Comparison of ENCODE assay signal across 12 cellular contexts in the genomic region with DNA sequence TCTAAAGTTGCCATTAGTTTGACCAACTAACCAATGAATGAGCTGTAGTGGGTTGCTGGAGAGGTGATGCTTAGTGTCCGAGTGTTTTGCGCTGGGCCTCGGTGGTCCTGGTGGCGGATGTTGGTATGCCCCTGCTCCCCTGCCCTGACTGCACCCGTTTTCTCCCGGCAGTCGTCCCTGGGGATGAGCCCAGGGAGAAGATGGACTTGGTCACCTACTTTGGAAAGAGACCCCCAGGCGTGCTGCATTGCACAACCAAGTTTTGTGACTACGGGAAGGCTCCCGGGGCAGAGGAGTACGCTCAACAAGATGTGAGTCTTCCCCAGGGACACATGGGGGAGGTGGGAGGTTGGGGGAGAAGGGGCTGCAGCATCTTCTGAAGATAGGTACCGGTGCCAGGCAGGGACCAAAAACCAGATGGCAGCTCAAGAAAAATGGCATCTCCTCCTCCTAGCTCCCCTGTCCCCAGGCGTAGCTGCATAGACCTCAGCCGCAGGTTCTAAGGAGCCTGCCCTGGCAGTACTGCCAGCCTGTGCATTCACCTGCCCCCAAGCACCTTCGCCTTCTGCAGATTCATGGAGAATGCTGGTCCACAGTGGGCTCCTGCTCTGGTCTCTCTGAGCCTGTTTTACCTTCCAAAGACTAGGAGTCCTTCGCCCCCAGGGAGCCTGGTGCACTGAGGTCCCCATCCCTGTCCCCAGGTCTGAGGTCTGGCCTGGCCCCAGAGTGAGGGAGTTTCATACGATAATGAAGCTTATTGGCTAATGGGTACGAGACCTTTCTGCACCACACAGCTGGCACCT. TPM values are rescaled to one million over a fixed set of nuclear protein-coding genes. Genes with fewer than 3 reads are reported as not detected.
DNase-seq lines count a peak whose midpoint lies in the region; ATAC-seq and TF ChIP-seq lines count a peak whose summit lies in the region.
"Had no signal": no experiment of that assay in that cellular context is flagged by ENCODE, and none has a peak within 500 bp of the region (broad histone marks: within the 10 kb centered on the region; RNA-seq: fewer than 3 reads in every experiment).

No MANE protein-coding gene starts in this region.

- WGBS in testis, 2 donors, result 86% methylated on average over 17 to 18 of the region's 18 CpGs

- H3K4me1 ChIP-seq in DND-41 (ENCODE audit: insufficient read depth, low read length) (peaks cover 46% of the 10 kb centered on the region), skeletal muscle tissue (ENCODE audit: control insufficient read depth in 3 of 3, insufficient read depth in 3 of 3, low read length in 3 of 3) (peaks cover 50 to 67% (median 66%) of the 10 kb centered on the region in 3 donors), testis (peaks cover 42% of the 10 kb centered on the region), Peyer's patch (peaks cover 0 to 22% (median 7%) of the 10 kb centered on the region in 4 donors)

- no peak overlapping the region for H2AFZ ChIP-seq in DND-41 (ENCODE audit: low read depth, low read length)

- H3K4me2 ChIP-seq in DND-41 (ENCODE audit: insufficient read depth, low read length), result peak overlapping the region; percentile 20; the same call in 1 of the 2 replicates

- H3K4me3 ChIP-seq in DND-41 (ENCODE audit: low read depth in 1 of 2, low read length in 2 of 2) (no peak overlapping the region), skeletal muscle tissue (ENCODE audit: low read length in 3 of 3) (peak overlapping the region in 2 of 3 donors; percentile 24 to 29), testis (no peak overlapping the region), Peyer's patch (no peak overlapping the region)
- H3K4me3 ChIP-seq: lung had no signal

- TF ChIP-seq POLR2A in testis (IDR thresholded peaks at IDR 0.05) (no peak), Peyer's patch (IDR thresholded peaks at IDR 0.05) (no peak)

- intact Hi-C loops in testis (cut with DNase I; ENCODE audit: low total_unique reads), result no loop called here

- POLR2A ChIA-PET in RWPE1 (lab: Yijun Ruan, JAX; ENCODE audit: low non-redundant PET), result interaction anchor here (0.7 kb wide), 1 partner anchor 13 kb away, joined by 6 read pairs; no protein-coding TSS in a partner anchor

- H3K79me2 ChIP-seq in DND-41 (ENCODE audit: insufficient read depth, low read length), result peaks cover 68% of the 10 kb centered on the region

- DNase-seq in DND-41, result no peak
- DNase-seq in RWPE1 (ENCODE audit: low spot score), result no peak
- DNase-seq in testis, result no peak
- DNase-seq in NCI-H1694 (lab: John Stamatoyannopoulos, UW), result no peak
- DNase-seq in Peyer's patch, result no peak
- DNase-seq: activated CD8-positive, alpha-beta memory T cell treated with anti-CD3 and anti-CD28 coated beads for 24 hours; activated gamma-delta T cell; MV-4-11; occipital lobe had no signal

- ATAC-seq in DND-41 (ENCODE audit: insufficient read depth, low read depth), result no peak

- H3K9ac ChIP-seq in DND-41 (ENCODE audit: low read depth, low read length), result no peak overlapping the region
- H3K9ac ChIP-seq in skeletal muscle tissue (ENCODE audit: low read depth in 1 of 3, low read length in 3 of 3), result peak overlapping the region in 2 of 3 donors; percentile 66 to 80

- peaks cover 84% of the 10 kb centered on the region for H3K36me3 ChIP-seq in DND-41 (ENCODE audit: insufficient read depth, low read length)
- H3K36me3 ChIP-seq in skeletal muscle tissue (ENCODE audit: control insufficient read depth in 3 of 3, insufficient read depth in 3 of 3, low read length in 3 of 3), result peaks cover 45 to 65% (median 53%) of the 10 kb centered on the region in 3 donors
- peaks cover 4% of the 10 kb centered on the region for H3K36me3 ChIP-seq in testis (ENCODE audit: low read depth, missing control alignments)
- H3K36me3 ChIP-seq in Peyer's patch, result peaks cover 0 to 73% (median 0%) of the 10 kb centered on the region in 3 donors

- CTCF ChIA-PET in RWPE1 (lab: Yijun Ruan, JAX), result interaction anchor here (1.5 kb wide), 1 partner anchor 9 kb away, joined by 3 read pairs; no protein-coding TSS in a partner anchor

- H3K27me3 ChIP-seq in DND-41 (ENCODE audit: insufficient read depth, low read length, poor library complexity) (no peaks in the 10 kb centered on the region), layer of hippocampus (ENCODE audit: control insufficient read depth, insufficient read depth, low read length) (no peaks in the 10 kb centered on the region), skeletal muscle tissue (ENCODE audit: control insufficient read depth in 3 of 3, insufficient read depth in 3 of 3, low read length in 3 of 3) (no peaks in the 10 kb centered on the region), testis (no peaks in the 10 kb centered on the region), Peyer's patch (no peaks in the 10 kb centered on the region)

- H3K9me3 ChIP-seq in DND-41 (ENCODE audit: insufficient read depth, low read length, severe bottlenecking), result no peaks in the 10 kb centered on the region
- H3K9me3 ChIP-seq in skeletal muscle tissue (ENCODE audit: control insufficient read depth in 3 of 3, low read length in 3 of 3), result no peaks in the 10 kb centered on the region
- H3K9me3 ChIP-seq in testis, result no peaks in the 10 kb centered on the region
- no peaks in the 10 kb centered on the region for H3K9me3 ChIP-seq in Peyer's patch

- H3K27ac ChIP-seq in DND-41 (ENCODE audit: low read length) (no peak overlapping the region), RWPE1 (peak overlapping the region; percentile 56), layer of hippocampus (ENCODE audit: low read depth, low read length) (peak overlapping the region; percentile 83), skeletal muscle tissue (ENCODE audit: low read depth, low read length) (peak overlapping the region; percentile 84), testis (no peak overlapping the region), Peyer's patch (peak overlapping the region in 2 of 4 donors; percentile 60 to 76)

- peaks cover 68% of the 10 kb centered on the region for H4K20me1 ChIP-seq in DND-41 (ENCODE audit: insufficient read depth, low read length)

- TF ChIP-seq CTCF in DND-41 (IDR thresholded peaks at IDR 0.05; ENCODE audit: borderline replicate concordance, extremely low read depth, low read length, poor library complexity, severe bottlenecking) (no peak), RWPE1 (conservative IDR thresholded peaks at IDR 0.05; ENCODE audit: low read depth) (no peak), testis (IDR thresholded peaks at IDR 0.05) (no peak), Peyer's patch (IDR thresholded peaks at IDR 0.05) (peak in 1 of 6 experiments; percentile 17)

RNA-seq across cellular contexts. Expression of a gene that starts 5.3 kb away (rescaled TPM):
- total RNA-seq in skeletal muscle tissue (25.1 TPM), testis (10 to 100 TPM; 74.3 to 89.7 TPM), Peyer's patch (10 to 100 TPM; 24.7 to 76.7 (median 43.4) TPM)
- polyA plus RNA-seq in testis (ENCODE audit: insufficient read depth, low read depth, low replicate concordance), result 40.8 TPM

RNA-seq across cellular contexts. Expression of a gene that starts 41.5 kb away (rescaled TPM):
- total RNA-seq in skeletal muscle tissue (1.0 TPM), testis (10 to 100 TPM; 22.3 to 26.0 TPM), Peyer's patch (1 to 10 TPM in 1 of 4 donors, not detected in 3; 2.1 TPM)
- 53.7 TPM for polyA plus RNA-seq in testis (ENCODE audit: insufficient read depth, low read depth, low replicate concordance)

RNA-seq across cellular contexts. Expression of a gene that starts 45.3 kb away (rescaled TPM):
- 55.3 TPM for total RNA-seq in skeletal muscle tissue
- total RNA-seq in testis, result 10 to 100 TPM; 81.1 to 86.2 TPM
- polyA plus RNA-seq in testis (ENCODE audit: insufficient read depth, low read depth, low replicate concordance), result 94.3 TPM
- total RNA-seq in Peyer's patch, result 10 to 100 TPM; 51.0 to 80.9 (median 70.7) TPM

RNA-seq across cellular contexts. Expression of a gene that starts 48.0 kb away (rescaled TPM):
- 22.4 TPM for total RNA-seq in skeletal muscle tissue
- 100 to 1,000 TPM in 1 of 2 donors, 10 to 100 TPM in 1; 85.1 to 103 TPM for total RNA-seq in testis
- polyA plus RNA-seq in testis (ENCODE audit: insufficient read depth, low read depth, low replicate concordance), result 65.4 TPM
- total RNA-seq in Peyer's patch, result 10 to 100 TPM; 22.1 to 38.1 (median 31.1) TPM

RNA-seq across cellular contexts. Expression of a gene that starts 53.2 kb away (rescaled TPM):
- total RNA-seq in skeletal muscle tissue, result 49.1 TPM
- total RNA-seq in testis, result 10 to 100 TPM; 68.4 to 86.0 TPM
- polyA plus RNA-seq in testis (ENCODE audit: insufficient read depth, low read depth, low replicate concordance), result 83.0 TPM
- total RNA-seq in Peyer's patch, result 100 to 1,000 TPM in 1 of 4 donors, 10 to 100 TPM in 3; 54.5 to 108 (median 74.0) TPM

Comparison
In these comparisons a context has a peak if more than half of its experiments do, and no peak if none do; other contexts are left out.
1. H3K27ac ChIP-seq: peak in RWPE1 (single experiment), layer of hippocampus (single experiment) and skeletal muscle tissue (single experiment); none in DND-41 (single experiment) and testis (0 of 2).
2. H3K4me3 ChIP-seq: peak in skeletal muscle tissue (2 of 3); none in DND-41 (0 of 2), testis (0 of 2) and Peyer's patch (0 of 4).
3. RNA of a gene that starts 41.5 kb away (total RNA-seq): 22.3 to 26.0 TPM in testis; 1.0 TPM in skeletal muscle tissue (single experiment) and 2.1 TPM in Peyer's patch; every median in the first group is over 4 times any median in the second.